1 cellular context compared by ENCODE assay signal in genomic region chr5:159943331-159943730, GRCh38.
TF ChIP-seq lines count a peak whose summit lies in the region.

No MANE protein-coding gene starts in this region.

TF ChIP-seq in SK-N-SH, 30 proteins besides CTCF, POLR2A, EP300 and RAD21:
- TF ChIP-seq REST (IDR thresholded peaks at IDR 0.05; ENCODE audit: low read depth, low read length) (no peak), EZH2phosphoT487 (IDR thresholded peaks at IDR 0.05; ENCODE audit: borderline replicate concordance, low read depth) (no peak), RFX5 (IDR thresholded peaks at IDR 0.05; ENCODE audit: low read length) (no peak), SIN3A (IDR thresholded peaks at IDR 0.05; ENCODE audit: borderline replicate concordance, low read depth, low read length) (no peak), TAF1 (IDR thresholded peaks at IDR 0.05; ENCODE audit: borderline replicate concordance, low read depth, low read length) (no peak), ELF1 (IDR thresholded peaks at IDR 0.05) (no peak), IRF3 (IDR thresholded peaks at IDR 0.05; ENCODE audit: low read depth, low read length) (no peak), YY1 (IDR thresholded peaks at IDR 0.05; ENCODE audit: low read depth) (no peak), FOXM1 (IDR thresholded peaks at IDR 0.05; ENCODE audit: low read depth) (no peak), USF2 (IDR thresholded peaks at IDR 0.05; ENCODE audit: borderline replicate concordance, low read depth, low read length) (no peak), JUND (IDR thresholded peaks at IDR 0.05) (no peak), GABPA (IDR thresholded peaks at IDR 0.05; ENCODE audit: low read depth) (no peak), GATA2 (CRISPR knock-in tag; IDR thresholded peaks at IDR 0.05) (no peak), NFIC (IDR thresholded peaks at IDR 0.05; ENCODE audit: borderline replicate concordance) (no peak)
